In genomic region chr2:164866376-164866775, GRCh38 we compare ENCODE assay signal across 1 cellular context. TPM values are rescaled to one million over a fixed set of nuclear protein-coding genes. Genes with fewer than 3 reads are reported as not detected.
"Had no signal": no experiment of that assay in that cellular context is flagged by ENCODE, and none has a peak within 500 bp of the region (broad histone marks: within the 10 kb centered on the region; RNA-seq: fewer than 3 reads in every experiment).

No MANE protein-coding gene starts in this region.

RNA-seq across cellular contexts. Expression of gene COBLL1, which starts 24.8 kb away (rescaled TPM):
- total RNA-seq: activated CD4-positive, alpha-beta memory T cell treated with anti-CD3 and anti-CD28 coated beads for 36 hours had no signal
